ENCODE assay signal across 8 cellular contexts in the genomic region with DNA sequence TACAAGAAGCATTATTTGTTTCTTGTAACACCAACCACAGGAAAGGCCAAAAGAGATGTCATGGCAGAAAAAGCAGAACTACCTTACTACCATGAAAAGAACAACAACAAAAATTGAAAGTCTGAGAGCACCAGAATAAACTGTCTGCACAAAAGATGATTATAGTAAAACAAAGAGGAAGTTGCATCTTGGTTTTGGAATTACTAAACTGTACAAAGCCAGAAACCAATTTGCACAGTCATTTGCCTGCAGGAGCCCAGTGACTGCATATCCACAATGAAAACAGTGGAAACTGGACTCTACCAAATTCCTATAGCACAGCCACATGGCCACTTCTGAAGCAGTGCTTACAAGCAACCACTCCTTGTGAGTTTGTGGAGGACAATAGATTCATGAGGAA.
DNase-seq lines count a peak whose midpoint lies in the region; ATAC-seq and TF ChIP-seq lines count a peak whose summit lies in the region.

No MANE protein-coding gene starts in this region.

- H3K27ac Mint-ChIP-seq in type B pancreatic cell: no peak overlapping the region

- ATAC-seq in GM18858 (IDR thresholded peaks at IDR 0.05; ENCODE audit: unreplicated experiment): peak; percentile 84
- peak; percentile 73 for ATAC-seq in HG02588 (IDR thresholded peaks at IDR 0.05; ENCODE audit: unreplicated experiment)

- no peaks in the 10 kb centered on the region for H3K9me3 Mint-ChIP-seq in type B pancreatic cell

- DNase-seq in NCI-H69 (lab: John Stamatoyannopoulos, UW) (peak; percentile 9), fibroblast of pulmonary artery (ENCODE audit: low read depth) (peak; percentile 38), type B pancreatic cell (ENCODE audit: extremely low spot score, unreplicated experiment) (no peak), NCI-H2196 (lab: John Stamatoyannopoulos, UW; ENCODE audit: unreplicated experiment) (no peak), NCI-H2196 treated with DMSO at 0.1 percent for 48 hours (lab: John Stamatoyannopoulos, UW; ENCODE audit: unreplicated experiment) (no peak)
- DNase-seq in activated CD4-positive, alpha-beta T cell treated with anti-CD3 and anti-CD28 coated beads for 48 hours: no peak

- H3K4me1 Mint-ChIP-seq in type B pancreatic cell (ENCODE audit: unreplicated experiment): no peaks in the 10 kb centered on the region

- H3K4me3 ChIP-seq in fibroblast of pulmonary artery (replicated peaks; ENCODE audit: low read depth, low read length): no peak overlapping the region

- TF ChIP-seq CTCF in fibroblast of pulmonary artery (IDR thresholded peaks at IDR 0.05; ENCODE audit: low read length, missing control alignments): no peak
- TF ChIP-seq CTCF in type B pancreatic cell (conservative IDR thresholded peaks at IDR 0.05): no peak

- H3K27me3 Mint-ChIP-seq in type B pancreatic cell: no peaks in the 10 kb centered on the region

- H3K36me3 Mint-ChIP-seq in type B pancreatic cell: peaks cover 40% of the 10 kb centered on the region

- H3K4me3 Mint-ChIP-seq in type B pancreatic cell: no peak overlapping the region

Comparison
In these comparisons a context has a peak if more than half of its experiments do, and no peak if none do; other contexts are left out.
1. DNase-seq: peak in NCI-H69 (single experiment) and fibroblast of pulmonary artery (single experiment); none in type B pancreatic cell (single experiment), NCI-H2196 (single experiment), NCI-H2196 treated with DMSO at 0.1 percent for 48 hours (single experiment) and activated CD4-positive, alpha-beta T cell treated with anti-CD3 and anti-CD28 coated beads for 48 hours (single experiment).